ENCODE assay signal across 23 cellular contexts in the genomic region with DNA sequence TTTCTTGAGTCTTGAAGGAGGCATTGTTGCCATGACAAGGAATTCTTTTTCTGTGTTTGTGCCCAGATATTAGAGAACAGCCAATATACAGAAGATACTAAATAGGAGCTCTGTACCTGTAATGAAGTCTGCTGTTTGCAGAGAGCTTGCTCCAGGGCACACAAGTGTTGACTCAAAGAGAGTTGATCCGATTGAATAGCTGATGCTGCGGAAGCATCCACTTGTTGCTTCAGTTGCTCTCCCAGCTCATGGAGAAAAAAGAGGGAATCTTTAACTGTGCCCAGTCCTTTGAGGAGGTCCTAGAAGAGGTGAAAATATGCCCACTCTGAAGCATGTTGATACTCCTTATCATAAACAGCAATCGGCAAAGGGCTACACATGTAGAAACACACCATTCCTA.
DNase-seq lines count a peak whose midpoint lies in the region; ATAC-seq, FAIRE-seq and TF ChIP-seq lines count a peak whose summit lies in the region.
"Had no signal": no experiment of that assay in that cellular context is flagged by ENCODE, and none has a peak within 500 bp of the region (broad histone marks: within the 10 kb centered on the region; RNA-seq: fewer than 3 reads in every experiment).

No MANE protein-coding gene starts in this region.

- H4K20me1 ChIP-seq in keratinocyte (ENCODE audit: control insufficient read depth, extremely low read depth, insufficient read depth, low read length), result no peaks in the 10 kb centered on the region

- TF ChIP-seq CTCF in 22Rv1 (IDR thresholded peaks at IDR 0.05) (no peak), keratinocyte (optimal IDR thresholded peaks at IDR 0.05 in 1 of 3, IDR thresholded peaks at IDR 0.05 in 1 of 3, conservative IDR thresholded peaks at IDR 0.05 in 1 of 3; ENCODE audit: extremely low read depth in 1 of 3, insufficient read depth in 2 of 3, low read length in 3 of 3) (no peak), glutamatergic neuron (IDR thresholded peaks at IDR 0.05; ENCODE audit: partially characterized antibody, unreplicated experiment) (no peak)

- H3K27ac Mint-ChIP-seq in glutamatergic neuron (ENCODE audit: unreplicated experiment), result no peak overlapping the region
- H3K27ac Mint-ChIP-seq: GM23338 had no signal

- no peak overlapping the region for H3K9ac ChIP-seq in keratinocyte (ENCODE audit: control insufficient read depth, extremely low read depth, insufficient read depth, low read length)
- H3K9ac ChIP-seq: KMS-11 had no signal

- no peaks in the 10 kb centered on the region for H3K27me3 Mint-ChIP-seq in glutamatergic neuron (ENCODE audit: unreplicated experiment)

- no peak overlapping the region for H3K4me3 Mint-ChIP-seq in glutamatergic neuron (ENCODE audit: unreplicated experiment)
- H3K4me3 Mint-ChIP-seq: GM23338 had no signal

- no peaks in the 10 kb centered on the region for H3K27me3 ChIP-seq in keratinocyte (ENCODE audit: control insufficient read depth, extremely low read depth, insufficient read depth, low read length)
- H3K27me3 ChIP-seq: BE2C had no signal

- FAIRE-seq in keratinocyte (lab: Jason Lieb, UNC), result peak; percentile 39
- FAIRE-seq: G401.6, GM12892 had no signal

- no peak overlapping the region for H2AFZ ChIP-seq in keratinocyte (ENCODE audit: control insufficient read depth, low read length)
- H2AFZ ChIP-seq: GM23338 had no signal

- no peaks in the 10 kb centered on the region for H3K9me1 ChIP-seq in keratinocyte (ENCODE audit: control insufficient read depth, extremely low read depth, insufficient read depth, low read length)

- H3K4me1 ChIP-seq in keratinocyte (ENCODE audit: control insufficient read depth, extremely low read depth, insufficient read depth, low read length), result no peaks in the 10 kb centered on the region
- H3K4me1 ChIP-seq: BE2C had no signal

- no peaks in the 10 kb centered on the region for H3K4me1 Mint-ChIP-seq in glutamatergic neuron (ENCODE audit: low read depth, unreplicated experiment)
- H3K4me1 Mint-ChIP-seq: GM23338 had no signal

- H3K27ac ChIP-seq in 22Rv1 (peak overlapping the region; percentile 7; the same call in 1 of the 2 replicates), keratinocyte (ENCODE audit: control insufficient read depth, insufficient read depth, low read length) (no peak overlapping the region)
- H3K27ac ChIP-seq: KMS-11, RWPE1 had no signal

- H3K36me3 Mint-ChIP-seq in glutamatergic neuron (ENCODE audit: unreplicated experiment), result peaks cover 29% of the 10 kb centered on the region

- peak; percentile 53 for DNase-seq in DMS153 treated with DMSO at 0.1 percent for 48 hours (lab: John Stamatoyannopoulos, UW; ENCODE audit: unreplicated experiment)
- DNase-seq in NCI-H2029 (lab: John Stamatoyannopoulos, UW), result peak; percentile 59
- no peak for DNase-seq in keratinocyte (ENCODE audit: low read depth, low spot score)
- no peak for DNase-seq in NCI-H1092 (lab: John Stamatoyannopoulos, UW)
- DNase-seq in glutamatergic neuron, result no peak
- DNase-seq: BE2C; COR-L47; HCEC 1CT; IMR-90; NCI-H1436; NCI-H2081; NCI-H446 treated with DMSO at 0.1 percent for 48 hours; NCI-H774; NK-92 treated with Interleukin-12 subunit alpha and Interleukin-12 subunit beta, amount 100 ng/mL, for 24 hours; SIG-M5 had no signal

- H3K9me3 Mint-ChIP-seq in glutamatergic neuron (ENCODE audit: unreplicated experiment), result peaks cover 3% of the 10 kb centered on the region

- H3K79me2 ChIP-seq in keratinocyte (ENCODE audit: control insufficient read depth, insufficient read depth, low read length), result no peaks in the 10 kb centered on the region

- H3K4me3 ChIP-seq in keratinocyte (ENCODE audit: control insufficient read depth in 2 of 3, extremely low read depth in 1 of 3, insufficient read depth in 2 of 3, low read depth in 1 of 3, low read length in 3 of 3), result no peak overlapping the region
- H3K4me3 ChIP-seq: GM23338 had no signal

- H3K36me3 ChIP-seq in keratinocyte (ENCODE audit: control insufficient read depth in 2 of 2, extremely low read depth in 1 of 2, insufficient read depth in 2 of 2, low read length in 2 of 2), result peaks cover 0 to 4% of the 10 kb centered on the region in 2 experiments

- peaks cover 12% of the 10 kb centered on the region for H3K9me3 ChIP-seq in keratinocyte (ENCODE audit: control insufficient read depth, low read depth, low read length)
- H3K9me3 ChIP-seq: BE2C had no signal

- dilution Hi-C loops in keratinocyte (cut with MboI; ENCODE audit: extremely low pct_ligation_motif_present, low sequenced_read_pairs), result no loop called here

- no peak for ATAC-seq in HG03520 (IDR thresholded peaks at IDR 0.05; ENCODE audit: unreplicated experiment)
- ATAC-seq: GM23338, SK-N-SH treated with all-trans-retinoic acid at 6 μM for 48 hours had no signal

- H3K4me2 ChIP-seq in keratinocyte (ENCODE audit: control insufficient read depth, extremely low read depth, insufficient read depth, low read depth, low read length), result no peak overlapping the region
- H3K4me2 ChIP-seq: GM23338, KMS-11 had no signal

Comparison
In these comparisons a context has a peak if more than half of its experiments do, and no peak if none do; other contexts are left out.
1. DNase-seq: peak in DMS153 treated with DMSO at 0.1 percent for 48 hours (single experiment) and NCI-H2029 (single experiment); none in keratinocyte (single experiment), NCI-H1092 (single experiment) and glutamatergic neuron (single experiment).